Comparison of ENCODE assay signal across 16 cellular contexts in genomic region chr18:51997129-51997528, GRCh38.
DNase-seq lines count a peak whose midpoint lies in the region; ATAC-seq and TF ChIP-seq lines count a peak whose summit lies in the region.
"Had no signal": no experiment of that assay in that cellular context is flagged by ENCODE, and none has a peak within 500 bp of the region (broad histone marks: within the 10 kb centered on the region; RNA-seq: fewer than 3 reads in every experiment).

No MANE protein-coding gene starts in this region.

- H3K36me3 ChIP-seq in GM23338 (ENCODE audit: insufficient read depth) = no peaks in the 10 kb centered on the region
- H3K36me3 ChIP-seq in lower lobe of right lung = no peaks in the 10 kb centered on the region
- H3K36me3 ChIP-seq in psoas muscle (ENCODE audit: insufficient read depth in 1 of 2, low read depth in 1 of 2) = no peaks in the 10 kb centered on the region
- no peaks in the 10 kb centered on the region for H3K36me3 ChIP-seq in brain microvascular endothelial cell (replicated peaks)
- H3K36me3 ChIP-seq: BLaER1 treated with 17β-estradiol and CSF1 and Interleukin-3, amounts not matched to agents 10 nM and 100 nM had no signal

- H3K9me2 ChIP-seq in GM23338 (ENCODE audit: insufficient read depth) = no peaks in the 10 kb centered on the region

- intact Hi-C loops in lower lobe of right lung (cut with DNase I) = no loop called here
- intact Hi-C loops in psoas muscle (cut with DNase I) = no loop called here

- H3F3A ChIP-seq in GM23338 (replicated peaks; ENCODE audit: low read depth) = no peaks in the 10 kb centered on the region

- H3K27me3 ChIP-seq in GM23338 (ENCODE audit: insufficient read depth) (no peaks in the 10 kb centered on the region), lower lobe of right lung (ENCODE audit: low read depth) (no peaks in the 10 kb centered on the region), psoas muscle (ENCODE audit: insufficient read depth in 3 of 3, low read length in 2 of 3) (no peaks in the 10 kb centered on the region), brain microvascular endothelial cell (replicated peaks) (no peaks in the 10 kb centered on the region)
- H3K27me3 ChIP-seq: BLaER1 treated with 17β-estradiol and CSF1 and Interleukin-3, amounts not matched to agents 10 nM and 100 nM had no signal

- H3K4me3 ChIP-seq in GM23338 (no peak overlapping the region), lower lobe of right lung (no peak overlapping the region), psoas muscle (no peak overlapping the region), brain microvascular endothelial cell (ENCODE audit: low read depth, low read length) (no peak overlapping the region)
- H3K4me3 ChIP-seq: BLaER1 treated with 17β-estradiol and CSF1 and Interleukin-3, amounts not matched to agents 10 nM and 100 nM had no signal

- no peaks in the 10 kb centered on the region for H4K20me1 ChIP-seq in GM23338 (replicated peaks; ENCODE audit: insufficient read depth)
- H4K20me1 ChIP-seq: BLaER1 treated with 17β-estradiol and CSF1 and Interleukin-3, amounts not matched to agents 10 nM and 100 nM had no signal

- 79 to 88% (median 82%) methylated on average over 2 of the region's 2 CpGs for WGBS in psoas muscle, 3 donors

- H3K4me3 Mint-ChIP-seq in GM23338 = no peak overlapping the region
- H3K4me3 Mint-ChIP-seq: B cell; CD4-positive, alpha-beta T cell; CD8-positive, alpha-beta T cell had no signal

- peak overlapping the region; percentile 56; the same call in 1 of the 2 replicates for H2AFZ ChIP-seq in GM23338

- ATAC-seq in GM23338 (no peak), lower lobe of right lung (peak; percentile 70 to 71), psoas muscle (no peak)
- ATAC-seq: CD8-positive, alpha-beta T cell had no signal

- H3K9me3 Mint-ChIP-seq in GM23338 = no peaks in the 10 kb centered on the region
- H3K9me3 Mint-ChIP-seq: CD4-positive, alpha-beta T cell; CD8-positive, alpha-beta T cell had no signal

- H3K27ac ChIP-seq in GM23338 (ENCODE audit: low read depth) (no peak overlapping the region), lower lobe of right lung (no peak overlapping the region), psoas muscle (no peak overlapping the region), brain microvascular endothelial cell (no peak overlapping the region)
- H3K27ac ChIP-seq: BLaER1 treated with 17β-estradiol and CSF1 and Interleukin-3, amounts not matched to agents 10 nM and 100 nM; C4-2B had no signal

- no peak overlapping the region for H3K4me2 ChIP-seq in GM23338
- H3K4me2 ChIP-seq: BLaER1 treated with 17β-estradiol and CSF1 and Interleukin-3, amounts not matched to agents 10 nM and 100 nM had no signal

- H3K79me2 ChIP-seq in GM23338 (replicated peaks; ENCODE audit: insufficient read depth) = no peaks in the 10 kb centered on the region

- H3K4me1 ChIP-seq in GM23338 (ENCODE audit: insufficient read depth) (no peaks in the 10 kb centered on the region), lower lobe of right lung (no peaks in the 10 kb centered on the region), psoas muscle (no peaks in the 10 kb centered on the region)
- H3K4me1 ChIP-seq: BLaER1 treated with 17β-estradiol and CSF1 and Interleukin-3, amounts not matched to agents 10 nM and 100 nM; Caco-2 had no signal

- no peak for TF ChIP-seq CTCF in GM23338 (conservative IDR thresholded peaks at IDR 0.05; ENCODE audit: low read depth in 2 of 2)
- TF ChIP-seq CTCF in lower lobe of right lung (IDR thresholded peaks at IDR 0.05) = no peak
- no peak for TF ChIP-seq CTCF in psoas muscle (IDR thresholded peaks at IDR 0.05)
- TF ChIP-seq CTCF in brain microvascular endothelial cell (IDR thresholded peaks at IDR 0.05; ENCODE audit: low read depth, low read length, missing control alignments) = no peak

- peaks cover 4% of the 10 kb centered on the region for H3K4me1 Mint-ChIP-seq in GM23338

- H3K36me3 Mint-ChIP-seq in GM23338 (ENCODE audit: low read depth) = no peaks in the 10 kb centered on the region; the same call in 2 of the 3 replicates
- H3K36me3 Mint-ChIP-seq: CD8-positive, alpha-beta T cell had no signal

- no peaks in the 10 kb centered on the region for H3K27me3 Mint-ChIP-seq in GM23338 (ENCODE audit: insufficient read depth, low read depth, poor library complexity)
- H3K27me3 Mint-ChIP-seq: B cell; CD4-positive, alpha-beta T cell had no signal

- in situ Hi-C loops in brain microvascular endothelial cell (cut with HindIII; ENCODE audit: low pct_ligation_motif_present, low sequenced_read_pairs) = no loop called here

- DNase-seq in GM23338 (ENCODE audit: low spot score) (no peak), lower lobe of right lung (no peak), psoas muscle (no peak), brain microvascular endothelial cell (no peak), NCI-H2171 treated with DMSO at 0.1 percent for 48 hours (lab: John Stamatoyannopoulos, UW) (no peak)
- DNase-seq: 8988T; AML-193; Caco-2; Calu3; CD4-positive, alpha-beta T cell; CD8-positive, alpha-beta T cell; DMS79 treated with DMSO at 0.1 percent for 48 hours; GF-D8 had no signal

- H3K27ac Mint-ChIP-seq in GM23338 = no peak overlapping the region
- H3K27ac Mint-ChIP-seq: B cell; CD4-positive, alpha-beta T cell; CD8-positive, alpha-beta T cell had no signal

- H3K9me3 ChIP-seq in lower lobe of right lung (no peaks in the 10 kb centered on the region), psoas muscle (no peaks in the 10 kb centered on the region)
- H3K9me3 ChIP-seq: BLaER1 treated with 17β-estradiol and CSF1 and Interleukin-3, amounts not matched to agents 10 nM and 100 nM; Caco-2 had no signal

TF ChIP-seq in GM23338, 12 proteins besides CTCF, POLR2A, EP300 and RAD21:
- no peak for TF ChIP-seq ETS1 (IDR thresholded peaks at IDR 0.05)
- TF ChIP-seq EZH2 (IDR thresholded peaks at IDR 0.05; ENCODE audit: low read depth, unreplicated experiment) = no peak
- no peak for TF ChIP-seq ZNF331 (CRISPR knock-in tag; IDR thresholded peaks at IDR 0.05; ENCODE audit: low read depth)
- no peak for TF ChIP-seq NANOG (IDR thresholded peaks at IDR 0.05; ENCODE audit: borderline replicate concordance)
- TF ChIP-seq ZNF114 (CRISPR knock-in tag; IDR thresholded peaks at IDR 0.05) = no peak
- TF ChIP-seq, protein P1, sequence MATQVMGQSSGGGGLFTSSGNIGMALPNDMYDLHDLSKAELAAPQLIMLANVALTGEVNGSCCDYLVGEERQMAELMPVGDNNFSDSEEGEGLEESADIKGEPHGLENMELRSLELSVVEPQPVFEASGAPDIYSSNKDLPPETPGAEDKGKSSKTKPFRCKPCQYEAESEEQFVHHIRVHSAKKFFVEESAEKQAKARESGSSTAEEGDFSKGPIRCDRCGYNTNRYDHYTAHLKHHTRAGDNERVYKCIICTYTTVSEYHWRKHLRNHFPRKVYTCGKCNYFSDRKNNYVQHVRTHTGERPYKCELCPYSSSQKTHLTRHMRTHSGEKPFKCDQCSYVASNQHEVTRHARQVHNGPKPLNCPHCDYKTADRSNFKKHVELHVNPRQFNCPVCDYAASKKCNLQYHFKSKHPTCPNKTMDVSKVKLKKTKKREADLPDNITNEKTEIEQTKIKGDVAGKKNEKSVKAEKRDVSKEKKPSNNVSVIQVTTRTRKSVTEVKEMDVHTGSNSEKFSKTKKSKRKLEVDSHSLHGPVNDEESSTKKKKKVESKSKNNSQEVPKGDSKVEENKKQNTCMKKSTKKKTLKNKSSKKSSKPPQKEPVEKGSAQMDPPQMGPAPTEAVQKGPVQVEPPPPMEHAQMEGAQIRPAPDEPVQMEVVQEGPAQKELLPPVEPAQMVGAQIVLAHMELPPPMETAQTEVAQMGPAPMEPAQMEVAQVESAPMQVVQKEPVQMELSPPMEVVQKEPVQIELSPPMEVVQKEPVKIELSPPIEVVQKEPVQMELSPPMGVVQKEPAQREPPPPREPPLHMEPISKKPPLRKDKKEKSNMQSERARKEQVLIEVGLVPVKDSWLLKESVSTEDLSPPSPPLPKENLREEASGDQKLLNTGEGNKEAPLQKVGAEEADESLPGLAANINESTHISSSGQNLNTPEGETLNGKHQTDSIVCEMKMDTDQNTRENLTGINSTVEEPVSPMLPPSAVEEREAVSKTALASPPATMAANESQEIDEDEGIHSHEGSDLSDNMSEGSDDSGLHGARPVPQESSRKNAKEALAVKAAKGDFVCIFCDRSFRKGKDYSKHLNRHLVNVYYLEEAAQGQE (IDR thresholded peaks at IDR 0.05; ENCODE audit: unreplicated experiment) = no peak
- TF ChIP-seq EZH2phosphoT487 (IDR thresholded peaks at IDR 0.05; ENCODE audit: unreplicated experiment) = no peak
- no peak for TF ChIP-seq POLR2AphosphoS5 (IDR thresholded peaks at IDR 0.05; ENCODE audit: low read depth)
- no peak for TF ChIP-seq JUNB (IDR thresholded peaks at IDR 0.05; ENCODE audit: unreplicated experiment)
TF ChIP-seq in GM23338: peak in this region for 0.

Comparison
In these comparisons a context has a peak if more than half of its experiments do, and no peak if none do; other contexts are left out.
1. ATAC-seq: peak in lower lobe of right lung (2 of 2); none in GM23338 (single experiment) and psoas muscle (0 of 4).